Comparison of ENCODE assay signal across 8 cellular contexts in genomic region chr7:157228864-157229422, GRCh38.
DNase-seq lines count a peak whose midpoint lies in the region; ATAC-seq, FAIRE-seq and TF ChIP-seq lines count a peak whose summit lies in the region.

No MANE protein-coding gene starts in this region.

- no peaks in the 10 kb centered on the region for H3K27me3 Mint-ChIP-seq in brain

- H2AFZ ChIP-seq in osteoblast (ENCODE audit: low read length): no peak overlapping the region

- no peak overlapping the region for H3K27ac ChIP-seq in osteoblast (ENCODE audit: low read depth, low read length)

- H4K20me1 ChIP-seq in osteoblast (ENCODE audit: insufficient read depth, low read length): peaks cover 2% of the 10 kb centered on the region

- no peak for FAIRE-seq in RCC 7860 (lab: Jason Lieb, UNC)

- peaks cover 6% of the 10 kb centered on the region for H3K4me1 ChIP-seq in osteoblast (ENCODE audit: insufficient read depth, low read length)

- peaks cover 58% of the 10 kb centered on the region for H3K36me3 Mint-ChIP-seq in brain

- no peak overlapping the region for H3K4me2 ChIP-seq in osteoblast (ENCODE audit: insufficient read depth, low read length)

- no peaks in the 10 kb centered on the region for H3K9me3 Mint-ChIP-seq in brain

- no peak for ATAC-seq in GM19397 (IDR thresholded peaks at IDR 0.05; ENCODE audit: unreplicated experiment)
- no peak for ATAC-seq in GM18867 (IDR thresholded peaks at IDR 0.05; ENCODE audit: unreplicated experiment)

- H3K4me3 ChIP-seq in osteoblast (ENCODE audit: insufficient read depth, low read length): no peak overlapping the region

- H3K4me3 Mint-ChIP-seq in brain: no peak overlapping the region

- H3K4me1 Mint-ChIP-seq in brain: no peaks in the 10 kb centered on the region

- TF ChIP-seq CTCF in brain (conservative IDR thresholded peaks at IDR 0.05) (peak; percentile 22 to 54), osteoblast (IDR thresholded peaks at IDR 0.05; ENCODE audit: extremely low read depth, low read depth, low read length) (peak; percentile 52)

- H3K27me3 ChIP-seq in osteoblast (ENCODE audit: insufficient read depth, low read length): no peaks in the 10 kb centered on the region

- peaks cover 3% of the 10 kb centered on the region for H3K79me2 ChIP-seq in osteoblast (ENCODE audit: insufficient read depth, low read length)

- H3K27ac Mint-ChIP-seq in brain: no peak overlapping the region

- no peaks in the 10 kb centered on the region for H3K9me3 ChIP-seq in osteoblast (ENCODE audit: low read depth, low read length)

- peaks cover 47% of the 10 kb centered on the region for H3K36me3 ChIP-seq in osteoblast (ENCODE audit: insufficient read depth, low read length)

- DNase-seq in activated naive CD4-positive, alpha-beta T cell treated with Interleukin-2 at 50 U/mL for 16 hours: peak; percentile 26
- DNase-seq in activated naive CD4-positive, alpha-beta T cell (lab: John Stamatoyannopoulos, UW): no peak
- peak; percentile 69 for DNase-seq in NAMALWA (ENCODE audit: low spot score)
- DNase-seq in osteoblast (ENCODE audit: insufficient read length, low spot score, missing footprints): peak; percentile 80
- DNase-seq in RCC 7860 (ENCODE audit: low spot score): no peak

Comparison
In these comparisons a context has a peak if more than half of its experiments do, and no peak if none do; other contexts are left out.
1. DNase-seq: peak in activated naive CD4-positive, alpha-beta T cell treated with Interleukin-2 at 50 U/mL for 16 hours (single experiment), NAMALWA (single experiment) and osteoblast (single experiment); none in activated naive CD4-positive, alpha-beta T cell (0 of 4) and RCC 7860 (single experiment).